Comparison of ENCODE assay signal across 9 cellular contexts in genomic region chr7:101132626-101133600, GRCh38. TPM values are rescaled to one million over a fixed set of nuclear protein-coding genes. Genes with fewer than 3 reads are reported as not detected.
DNase-seq lines count a peak whose midpoint lies in the region; FAIRE-seq and TF ChIP-seq lines count a peak whose summit lies in the region.
"Not testable (repeated sequence)": the region's sequence is repeated elsewhere in the genome, so short reads cannot be mapped to it uniquely, and the experiment has no call there.
"Had no signal": no experiment of that assay in that cellular context is flagged by ENCODE, and none has a peak within 500 bp of the region (broad histone marks: within the 10 kb centered on the region; RNA-seq: fewer than 3 reads in every experiment).

No MANE protein-coding gene starts in this region.

- not testable (repeated sequence) for H3K4ac ChIP-seq in trophoblast cell (ENCODE audit: low read depth, low read length)

- not testable (repeated sequence) for H3K9me3 ChIP-seq in ascending aorta; trophoblast cell (ENCODE audit: insufficient read depth, low read depth, low read length)

- not testable (repeated sequence) for TF ChIP-seq CTCF in AG04449 (IDR thresholded peaks at IDR 0.05; ENCODE audit: insufficient read depth, low read length, missing control alignments); ascending aorta (IDR thresholded peaks at IDR 0.05); choroid plexus epithelial cell (conservative IDR thresholded peaks at IDR 0.05; ENCODE audit: low read depth, low read length); glutamatergic neuron (IDR thresholded peaks at IDR 0.05; ENCODE audit: partially characterized antibody, unreplicated experiment)

- not testable (repeated sequence) for H3K79me2 ChIP-seq in trophoblast cell (ENCODE audit: control insufficient read depth, insufficient read depth, low read length, poor library complexity)

- not testable (repeated sequence) for H4K12ac ChIP-seq in trophoblast cell (ENCODE audit: low read depth, low read length)

- H3K27me3 ChIP-seq in ascending aorta; trophoblast cell (ENCODE audit: insufficient read depth, low read length): not testable (repeated sequence)

- H3K36me3 Mint-ChIP-seq in glutamatergic neuron (ENCODE audit: unreplicated experiment) = not testable (repeated sequence)

- H3K79me1 ChIP-seq in trophoblast cell (ENCODE audit: low read length) = not testable (repeated sequence)

- not testable (repeated sequence) for H4K91ac ChIP-seq in trophoblast cell (ENCODE audit: low read depth, low read length)

- H4K8ac ChIP-seq in trophoblast cell (ENCODE audit: low read depth, low read length) = not testable (repeated sequence)

- H3K27me3 Mint-ChIP-seq in glutamatergic neuron (ENCODE audit: unreplicated experiment) = not testable (repeated sequence)

- not testable (repeated sequence) for FAIRE-seq in RCC 7860 (lab: Jason Lieb, UNC)

- H2BK5ac ChIP-seq in trophoblast cell (ENCODE audit: low read depth, low read length, poor library complexity) = not testable (repeated sequence)

- H3K14ac ChIP-seq in trophoblast cell (ENCODE audit: low read length) = not testable (repeated sequence)

- H3K36me3 ChIP-seq in ascending aorta = peaks cover 55 to 89% of the 10 kb centered on the region in 2 donors
- H3K36me3 ChIP-seq in trophoblast cell (ENCODE audit: control insufficient read depth in 1 of 2, insufficient read depth in 2 of 2, low read length in 2 of 2) = peaks cover 34 to 35% of the 10 kb centered on the region in 2 experiments

- CTCF ChIA-PET in AG04449 (lab: Yijun Ruan, JAX) = interaction anchor here (0.8 to 2.3 kb wide), 5 partner anchors 7 to 56 kb away, joined by 3 to 10 read pairs (median 3); no protein-coding TSS in a partner anchor

- H3K23ac ChIP-seq in trophoblast cell (ENCODE audit: low read length) = not testable (repeated sequence)

- not testable (repeated sequence) for H2AFZ ChIP-seq in trophoblast cell (ENCODE audit: insufficient read depth, low read length, poor library complexity)

- not testable (repeated sequence) for H3K18ac ChIP-seq in trophoblast cell (ENCODE audit: low read length)

- H2BK120ac ChIP-seq in trophoblast cell (ENCODE audit: insufficient read depth, low read length, poor library complexity) = not testable (repeated sequence)

- no CpG with 5 or more reads among the region's 18 CpGs for WGBS in trophoblast cell (ENCODE audit: extremely low coverage, insufficient coverage, insufficient read length)

- not testable (repeated sequence) for H3K9me3 Mint-ChIP-seq in glutamatergic neuron (ENCODE audit: unreplicated experiment)

- peak overlapping the region; percentile 3 for H3K27ac Mint-ChIP-seq in glutamatergic neuron (ENCODE audit: unreplicated experiment)

- not testable (repeated sequence) for H2BK12ac ChIP-seq in trophoblast cell (ENCODE audit: low read length)

- not testable (repeated sequence) for H3K9ac ChIP-seq in trophoblast cell (ENCODE audit: low read length)

- DNase-seq in AG04449 (ENCODE audit: low read depth, low spot score); ascending aorta (ENCODE audit: low spot score in 2 of 2); choroid plexus epithelial cell (ENCODE audit: low read depth); glutamatergic neuron: not testable (repeated sequence)
- DNase-seq in RCC 7860 (ENCODE audit: low spot score) (peak; percentile 3), trophoblast cell (peak; percentile 60 to 61)

- not testable (repeated sequence) for H3K4me1 Mint-ChIP-seq in glutamatergic neuron (ENCODE audit: low read depth, unreplicated experiment)

- not testable (repeated sequence) for H2AK5ac ChIP-seq in trophoblast cell (ENCODE audit: low read length)

- H3K4me2 ChIP-seq in trophoblast cell (ENCODE audit: low read length) = not testable (repeated sequence)

- H3K4me3 Mint-ChIP-seq in glutamatergic neuron (ENCODE audit: unreplicated experiment) = not testable (repeated sequence)

- peak overlapping the region; percentile 25 to 55 for H3K27ac ChIP-seq in ascending aorta
- H3K27ac ChIP-seq in trophoblast cell (ENCODE audit: low read depth, low read length) = not testable (repeated sequence)

- H3K4me1 ChIP-seq in ascending aorta (peaks cover 5 to 28% of the 10 kb centered on the region in 2 donors), trophoblast cell (ENCODE audit: control insufficient read depth in 1 of 2, insufficient read depth in 2 of 2, low read length in 2 of 2) (peaks cover 3 to 11% of the 10 kb centered on the region in 2 experiments)

- intact Hi-C loops in ascending aorta (cut with DNase I) = not testable (repeated sequence)

- H3K4me3 ChIP-seq in AG04449 (ENCODE audit: low read depth, low read length) = peak overlapping the region; percentile 36; the same call in 1 of the 2 replicates
- not testable (repeated sequence) for H3K4me3 ChIP-seq in ascending aorta; trophoblast cell (ENCODE audit: low read depth, low read length)
- peak overlapping the region; percentile 17 for H3K4me3 ChIP-seq in choroid plexus epithelial cell (ENCODE audit: low read depth, low read length)

- POLR2A ChIA-PET in AG04449 (lab: Yijun Ruan, JAX) = interaction anchor here (0.8 to 7.6 kb wide), 11 partner anchors 10 to 47 kb away, joined by 3 to 143 read pairs (median 6); partner anchors contain the start of gene TRIM56

RNA-seq across cellular contexts. Expression of gene SERPINE1, which starts 6.0 kb away (rescaled TPM):
- total RNA-seq in ascending aorta = 1,267 TPM
- total RNA-seq in glutamatergic neuron (ENCODE audit: unreplicated experiment) = not detected
- 148 and 173 TPM in 2 replicates for polyA plus RNA-seq in trophoblast cell (2013)
- polyA plus RNA-seq: IgD-negative memory B cell had no signal

RNA-seq across cellular contexts. Expression of gene AP1S1, which starts 21.4 kb away (rescaled TPM):
- total RNA-seq in ascending aorta (77.4 TPM), glutamatergic neuron (ENCODE audit: unreplicated experiment) (50.4 TPM)
- 59.2 and 61.3 TPM in 2 replicates for polyA plus RNA-seq in trophoblast cell (2013)

RNA-seq across cellular contexts. Expression of gene VGF, which starts 32.5 kb away (rescaled TPM):
- total RNA-seq in ascending aorta (not detected), glutamatergic neuron (ENCODE audit: unreplicated experiment) (8.4 TPM)
- 6.3 and 7.2 TPM in 2 replicates for polyA plus RNA-seq in trophoblast cell (2013)
- polyA plus RNA-seq: IgD-negative memory B cell had no signal

RNA-seq across cellular contexts. Expression of gene NAT16, which starts 47.2 kb away (rescaled TPM):
- total RNA-seq in ascending aorta (not detected), glutamatergic neuron (ENCODE audit: unreplicated experiment) (2.4 TPM)
- not detected in 2 replicates for polyA plus RNA-seq in trophoblast cell (2013)
- total RNA-seq: GM12878, PC-9 had no signal
- polyA plus RNA-seq: GM12878, IgD-negative memory B cell had no signal

RNA-seq across cellular contexts. Expression of gene TRIM56, which starts 47.6 kb away (rescaled TPM):
- 29.6 TPM for total RNA-seq in ascending aorta
- total RNA-seq in glutamatergic neuron (ENCODE audit: unreplicated experiment) = 0.61 TPM
- polyA plus RNA-seq in trophoblast cell (2013) = 5.4 and 5.8 TPM in 2 replicates

Comparison
In these comparisons a context has a peak if more than half of its experiments do, and no peak if none do; other contexts are left out.
1. RNA of gene SERPINE1, which starts 6.0 kb away (total RNA-seq): 1,267 TPM in ascending aorta (single experiment); not detected in glutamatergic neuron (single experiment); every median in the first group is over 1,000 times any median in the second.